21 cellular contexts compared by ENCODE assay signal in the genomic region with DNA sequence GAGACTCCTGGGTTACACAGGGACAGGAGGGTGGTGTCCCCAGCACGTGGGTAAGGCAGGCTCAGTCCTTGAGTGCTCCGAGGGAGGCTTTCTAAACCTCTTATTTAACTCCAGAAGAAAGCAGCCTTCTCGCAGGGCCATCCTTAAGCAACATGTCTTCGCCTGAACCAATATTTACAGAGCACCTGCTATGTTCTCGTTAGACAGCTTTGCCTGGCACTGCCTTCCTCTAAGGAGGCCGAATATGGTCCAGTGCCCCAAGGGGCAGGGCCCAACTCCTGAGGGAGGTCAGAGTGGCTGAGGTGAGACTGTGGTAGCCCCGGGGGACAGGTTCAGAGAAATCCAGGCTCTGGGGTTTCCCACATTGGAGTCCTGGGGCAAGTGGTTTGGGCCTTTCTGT. TPM values are rescaled to one million over a fixed set of nuclear protein-coding genes. Genes with fewer than 3 reads are reported as not detected.
DNase-seq lines count a peak whose midpoint lies in the region; ATAC-seq, FAIRE-seq and TF ChIP-seq lines count a peak whose summit lies in the region.
"Had no signal": no experiment of that assay in that cellular context is flagged by ENCODE, and none has a peak within 500 bp of the region (broad histone marks: within the 10 kb centered on the region; RNA-seq: fewer than 3 reads in every experiment).

No MANE protein-coding gene starts in this region.

- TF ChIP-seq POLR2A in K562 (conservative IDR thresholded peaks at IDR 0.05) = no peak
- TF ChIP-seq POLR2A in stomach (IDR thresholded peaks at IDR 0.05) = no peak

- BruUV-seq in K562 (replicated peaks; lab: Mats Ljungman, UMichigan) = no TSS peak

- peak overlapping the region; percentile 92 for H3K4me2 ChIP-seq in BLaER1
- H3K4me2 ChIP-seq in K562 (ENCODE audit: insufficient read depth, low read length) = no peak overlapping the region
- H3K4me2 ChIP-seq: A549 had no signal

- DNase-seq in KG1 (lab: John Stamatoyannopoulos, UW) (peak; percentile 4), K562 (ENCODE audit: extremely low read depth in 1 of 4, low spot score in 3 of 4) (no peak), stomach (peak; percentile 32), DMS 273 (lab: John Stamatoyannopoulos, UW; ENCODE audit: unreplicated experiment) (no peak)
- no peak for DNase-seq in stimulated activated naive CD4-positive, alpha-beta T cell (lab: John Stamatoyannopoulos, UW)
- DNase-seq: CD4-positive, alpha-beta T cell; COR-L47; DND-41; HFFc6; KBM-7; NCI-H1092 treated with DMSO at 0.1 percent for 48 hours; NCI-H1436 treated with DMSO at 0.1 percent for 48 hours; NCI-H1930; NCI-H748 treated with DMSO at 0.1 percent for 48 hours had no signal

- no peak for TF ChIP-seq EP300 in K562 (IDR thresholded peaks at IDR 0.05; ENCODE audit: low read length)
- TF ChIP-seq EP300 in stomach (IDR thresholded peaks at IDR 0.05) = no peak

- H2AFZ ChIP-seq in K562 (ENCODE audit: low read depth, low read length) = peak overlapping the region; percentile 18; the same call in 1 of the 2 replicates

- H3K9ac ChIP-seq in BLaER1 = peak overlapping the region; percentile 35; the same call in 1 of the 2 replicates
- peak overlapping the region in 1 of 2 experiments; percentile 50; a peak in 1 of 4 replicates for H3K9ac ChIP-seq in K562 (ENCODE audit: insufficient read depth in 1 of 2, low read depth in 2 of 2, low read length in 2 of 2)

- in situ Hi-C loops in K562 (cut with MboI) = no loop called here

- peaks cover 34% of the 10 kb centered on the region for H3K79me2 ChIP-seq in K562 (ENCODE audit: control insufficient read depth, insufficient read depth, low read length)

- CTCF ChIA-PET in K562 (lab: Yijun Ruan, JAX; ENCODE audit: low intra/inter-chr PET ratio) = no interaction called here

- 71% methylated on average over 6 of the region's 7 CpGs for WGBS in K562 (ENCODE audit: insufficient coverage, low coverage, missing lambda C conversion rate)
- 37 to 70% (median 49%) methylated on average over 7 of the region's 7 CpGs for WGBS in stomach, 5 donors

- H3K4me3 ChIP-seq in BLaER1 (no peak overlapping the region), K562 (no peak overlapping the region), stomach (no peak overlapping the region)
- H3K4me3 ChIP-seq: A549 had no signal

- H3K4me1 ChIP-seq in BLaER1 (peaks cover 88% of the 10 kb centered on the region), K562 (replicated peaks in 1 of 2; ENCODE audit: control insufficient read depth in 2 of 2, insufficient read depth in 2 of 2, low read length in 2 of 2) (peaks cover 57 to 60% of the 10 kb centered on the region in 2 experiments), stomach (peaks cover 12 to 50% (median 34%) of the 10 kb centered on the region in 4 donors)

- ATAC-seq in K562 (no peak), GM21717 (IDR thresholded peaks at IDR 0.05; ENCODE audit: unreplicated experiment) (no peak)
- ATAC-seq: A549, HepG2, SK-N-SH treated with all-trans-retinoic acid at 6 μM for 48 hours had no signal

- no peak for TF ChIP-seq RAD21 in K562 (CRISPR knock-in tag; conservative IDR thresholded peaks at IDR 0.05 in 1 of 2, IDR thresholded peaks at IDR 0.05 in 1 of 2)

- H3K27ac ChIP-seq in BLaER1 (peak overlapping the region; percentile 92), K562 (ENCODE audit: extremely low read depth, low read depth, low read length) (no peak overlapping the region), stomach (peak overlapping the region in 1 of 5 donors; percentile 13)

- H3K9me1 ChIP-seq in K562 (ENCODE audit: control insufficient read depth, insufficient read depth, low read length) = no peaks in the 10 kb centered on the region

- intact Hi-C loops in K562 (cut with micrococcal nuclease) (no loop called here), stomach (cut with DNase I; ENCODE audit: low total_unique reads) (no loop called here)

- POLR2A ChIA-PET in K562 (lab: Yijun Ruan, JAX) = interaction anchor here (0.7 kb wide), 1 partner anchor 9 kb away, joined by 4 read pairs; no protein-coding TSS in a partner anchor

- H3K9me3 ChIP-seq in BLaER1 (no peaks in the 10 kb centered on the region), K562 (replicated peaks; ENCODE audit: control insufficient read depth, insufficient read depth, low read depth, low read length) (no peaks in the 10 kb centered on the region), stomach (no peaks in the 10 kb centered on the region)
- H3K9me3 ChIP-seq: A549 had no signal

- H3K27me3 ChIP-seq in BLaER1 = no peaks in the 10 kb centered on the region
- no peaks in the 10 kb centered on the region for H3K27me3 ChIP-seq in K562 (ENCODE audit: control insufficient read depth in 2 of 2, insufficient read depth in 2 of 2, low read length in 2 of 2)
- H3K27me3 ChIP-seq in stomach = no peaks in the 10 kb centered on the region

- H3K36me3 ChIP-seq in BLaER1 = peaks cover 14% of the 10 kb centered on the region
- H3K36me3 ChIP-seq in K562 (ENCODE audit: control insufficient read depth, insufficient read depth, low read length) = peaks cover 15% of the 10 kb centered on the region; the same call in 2 of the 3 replicates
- no peaks in the 10 kb centered on the region for H3K36me3 ChIP-seq in stomach

- TF ChIP-seq CTCF in K562 (IDR thresholded peaks at IDR 0.05 in 2 of 3, conservative IDR thresholded peaks at IDR 0.05 in 1 of 3; ENCODE audit: insufficient read depth in 2 of 3, low read depth in 1 of 3, low read length in 3 of 3) = no peak
- TF ChIP-seq CTCF in stomach (IDR thresholded peaks at IDR 0.05) = no peak

- FAIRE-seq in K562 (lab: Jason Lieb, UNC) = no peak
- FAIRE-seq: A549, GM12891, H54, HepG2 had no signal

- peaks cover 28% of the 10 kb centered on the region for H4K20me1 ChIP-seq in BLaER1
- peaks cover 10% of the 10 kb centered on the region; the same call in 1 of the 2 replicates for H4K20me1 ChIP-seq in K562 (replicated peaks; ENCODE audit: control insufficient read depth, insufficient read depth, low read length)

TF ChIP-seq in K562, 482 proteins besides CTCF, POLR2A, EP300 and RAD21 (continues in another document):
- TF ChIP-seq PHF8 (IDR thresholded peaks at IDR 0.05; ENCODE audit: borderline replicate concordance, low read length) = no peak

RNA-seq across cellular contexts. Expression of gene SCARB1, which starts 2.1 kb away (rescaled TPM):
- 238 and 543 TPM in 2 replicates for total RNA-seq in K562 (2011; cell fraction: chromatin; rRNA removed; ENCODE audit: low replicate concordance)
- 351 and 425 TPM in 2 replicates for total RNA-seq in K562 (2011; cell fraction: nucleolus; rRNA removed)
- 354 and 357 TPM in 2 replicates for total RNA-seq in K562 (2011; cell fraction: nucleoplasm; rRNA removed)
- total RNA-seq in K562 (2014; rRNA removed) (52.8 and 83.0 TPM in 2 replicates), K562 (2014; rRNA removed; fragmentation: Illumina TruSeq; extraction: Trizol) (30.9 and 38.4 TPM in 2 replicates), K562 (2015; rRNA removed; fragmentation: Illumina TruSeq; extraction: Trizol) (36.0 and 38.7 TPM in 2 replicates), K562 (2021) (148 and 157 TPM in 2 replicates), stomach (10 to 100 TPM in 2 of 5 donors, 1 to 10 TPM in 3; 2.9 to 63.7 (median 8.3) TPM)
- polyA plus RNA-seq in K562 (2011; rRNA removed) (81.9 and 168 TPM in 2 replicates), K562 (2014; fragmentation: Illumina TruSeq; extraction: Trizol) (143 and 152 TPM in 2 replicates), K562 (2014; fragmentation: Nextera tagmentation; extraction: Ambion mirVana) (1 to 10 TPM in 1 of 2 experiments, under 1 TPM in 1; 0.56 to 4.7 TPM), K562 (2014; rRNA removed) (79.2 and 92.6 TPM in 2 replicates), stomach (10 to 100 TPM in 1 of 3 donors, 1 to 10 TPM in 2; 6.7 to 19.4 (median 9.3) TPM)
- polyA plus RNA-seq in K562 (2011; cell fraction: cytosol; rRNA removed) = 161 and 163 TPM in 2 replicates
- 435 and 491 TPM in 2 replicates for polyA plus RNA-seq in K562 (2011; cell fraction: nucleus; rRNA removed)
- polyA plus RNA-seq in K562 (2012) = 87.6 and 124 TPM in 2 replicates
- 83.0 and 106 TPM in 2 replicates for polyA minus RNA-seq in K562 (2011; rRNA and poly(A)+ RNA removed)
- polyA minus RNA-seq in K562 (2011; cell fraction: cytosol; rRNA and poly(A)+ RNA removed) = 90.2 and 100 TPM in 2 replicates
- 82.3 and 143 TPM in 2 replicates for polyA minus RNA-seq in K562 (2011; cell fraction: nucleus; rRNA and poly(A)+ RNA removed)

RNA-seq across cellular contexts. Expression of gene UBC, which starts 48.7 kb away (rescaled TPM):
- 193 and 317 TPM in 2 replicates for total RNA-seq in K562 (2011; cell fraction: chromatin; rRNA removed; ENCODE audit: low replicate concordance)
- 188 and 214 TPM in 2 replicates for total RNA-seq in K562 (2011; cell fraction: nucleolus; rRNA removed)
- 283 and 301 TPM in 2 replicates for total RNA-seq in K562 (2011; cell fraction: nucleoplasm; rRNA removed)
- total RNA-seq in K562 (2014; rRNA removed) (717 and 744 TPM in 2 replicates), K562 (2014; rRNA removed; fragmentation: Illumina TruSeq; extraction: Trizol) (771 and 813 TPM in 2 replicates), K562 (2015; rRNA removed; fragmentation: Illumina TruSeq; extraction: Trizol) (795 and 812 TPM in 2 replicates), K562 (2021) (697 and 765 TPM in 2 replicates), stomach (1,000 to 10,000 TPM in 3 of 5 donors, 100 to 1,000 TPM in 2; 409 to 1,431 (median 1,065) TPM)
- polyA plus RNA-seq in K562 (2011; rRNA removed) (1,118 and 1,197 TPM in 2 replicates), K562 (2014; fragmentation: Illumina TruSeq; extraction: Trizol) (825 and 860 TPM in 2 replicates), K562 (2014; fragmentation: Nextera tagmentation; extraction: Ambion mirVana) (1,000 to 10,000 TPM in 1 of 2 experiments, 100 to 1,000 TPM in 1; 927 to 1,153 TPM), K562 (2014; rRNA removed) (533 and 624 TPM in 2 replicates), stomach (1,000 to 10,000 TPM in 1 of 3 donors, 100 to 1,000 TPM in 2; 875 to 1,080 (median 957) TPM)
- polyA plus RNA-seq in K562 (2011; cell fraction: cytosol; rRNA removed) = 514 and 899 TPM in 2 replicates
- 518 and 627 TPM in 2 replicates for polyA plus RNA-seq in K562 (2011; cell fraction: nucleus; rRNA removed)
- 1,269 and 1,358 TPM in 2 replicates for polyA plus RNA-seq in K562 (2012)
- polyA minus RNA-seq in K562 (2011; rRNA and poly(A)+ RNA removed) = 765 and 975 TPM in 2 replicates
- 543 and 602 TPM in 2 replicates for polyA minus RNA-seq in K562 (2011; cell fraction: cytosol; rRNA and poly(A)+ RNA removed)
- polyA minus RNA-seq in K562 (2011; cell fraction: nucleus; rRNA and poly(A)+ RNA removed) = 77.0 and 177 TPM in 2 replicates

Comparison
In these comparisons a context has a peak if more than half of its experiments do, and no peak if none do; other contexts are left out.
1. DNase-seq: peak in KG1 (single experiment) and stomach (single experiment); none in K562 (0 of 4), DMS 273 (single experiment) and stimulated activated naive CD4-positive, alpha-beta T cell (0 of 6).